9 cellular contexts compared by ENCODE assay signal in the genomic region with DNA sequence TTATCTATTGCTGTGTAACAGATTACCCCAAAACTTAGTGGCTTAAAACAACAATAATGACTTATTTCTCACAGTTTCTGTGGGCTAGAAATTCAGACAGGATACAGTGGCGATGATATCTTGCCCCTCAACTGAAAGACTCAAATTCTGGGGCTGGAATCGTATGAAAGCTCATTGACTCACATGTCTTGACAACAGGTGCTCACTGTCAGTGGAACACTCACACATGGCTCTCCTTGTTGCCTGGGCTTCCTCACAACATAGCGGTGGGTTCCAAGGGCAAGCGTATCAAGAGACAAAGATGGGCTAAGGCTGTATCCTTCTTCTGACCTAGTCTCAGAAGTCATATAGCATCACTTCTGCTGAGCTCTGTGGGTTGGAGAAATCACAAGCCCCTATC. TPM values are rescaled to one million over a fixed set of nuclear protein-coding genes. Genes with fewer than 3 reads are reported as not detected.
A peak's percentile ranks its signal among the peaks of the same experiment; 100 is the strongest.
DNase-seq lines count a peak whose midpoint lies in the region; ATAC-seq and TF ChIP-seq lines count a peak whose summit lies in the region.
"Had no signal": no experiment of that assay in that cellular context is flagged by ENCODE, and none has a peak within 500 bp of the region (broad histone marks: within the 10 kb centered on the region; RNA-seq: fewer than 3 reads in every experiment).

No MANE protein-coding gene starts in this region.

- no peak for TF ChIP-seq CTCF in spleen (IDR thresholded peaks at IDR 0.05 in 8 of 11, conservative IDR thresholded peaks at IDR 0.05 in 3 of 11)
- no peak for TF ChIP-seq CTCF in ascending aorta (IDR thresholded peaks at IDR 0.05)

- H3K9me3 ChIP-seq in spleen (peaks cover 0 to 10% (median 7%) of the 10 kb centered on the region in 8 donors), ascending aorta (no peaks in the 10 kb centered on the region)

- H3K36me3 ChIP-seq in spleen = no peaks in the 10 kb centered on the region
- no peaks in the 10 kb centered on the region for H3K36me3 ChIP-seq in ascending aorta

- peak overlapping the region in 1 of 8 donors; percentile 38 for H3K4me3 ChIP-seq in spleen
- H3K4me3 ChIP-seq in ascending aorta = no peak overlapping the region

- in situ Hi-C loops in G401 (cut with HindIII; ENCODE audit: low sequenced_read_pairs) = no loop called here

- no peaks in the 10 kb centered on the region for H3K27me3 Mint-ChIP-seq in activated T-cell treated with anti-CD3 and anti-CD28 coated beads, Interleukin-2, amount 50 U/mL, for 4 hours (ENCODE audit: low read depth)

- intact Hi-C loops in spleen (cut with DNase I; ENCODE audit: low total_unique reads) = no loop called here
- intact Hi-C loops in ascending aorta (cut with DNase I) = loop anchor here (10.0 kb wide), 2 partner anchors 528 to 868 kb away; no protein-coding TSS in a partner anchor

- TF ChIP-seq POLR2A in spleen (IDR thresholded peaks at IDR 0.05) = no peak

- DNase-seq in activated T-cell treated with anti-CD3 and anti-CD28 coated beads, Interleukin-2, amount 50 U/mL, for 4 hours = peak; percentile 37
- DNase-seq in spleen (no peak), ascending aorta (ENCODE audit: low spot score in 2 of 2) (no peak), NCI-H2227 (lab: John Stamatoyannopoulos, UW; ENCODE audit: unreplicated experiment) (no peak), NCI-H2196 treated with DMSO at 0.1 percent for 48 hours (lab: John Stamatoyannopoulos, UW; ENCODE audit: unreplicated experiment) (no peak), G401 (ENCODE audit: low spot score) (no peak)
- DNase-seq: NCI-H1694 treated with DMSO at 0.1 percent for 48 hours had no signal

- peak overlapping the region; percentile 57 to 90 (median 78) for H3K27ac ChIP-seq in spleen
- H3K27ac ChIP-seq in ascending aorta = no peak overlapping the region

- H3K4me1 Mint-ChIP-seq in activated T-cell treated with anti-CD3 and anti-CD28 coated beads, Interleukin-2, amount 50 U/mL, for 4 hours (ENCODE audit: low read depth) = peaks cover 72% of the 10 kb centered on the region

- WGBS in spleen, 5 donors = 76 to 81% (median 79%) methylated on average over 4 of the region's 4 CpGs

- H3K4me3 Mint-ChIP-seq in activated T-cell treated with anti-CD3 and anti-CD28 coated beads, Interleukin-2, amount 50 U/mL, for 4 hours = peak overlapping the region; percentile 86

- H3K4me1 ChIP-seq in spleen (peaks cover 19 to 70% (median 44%) of the 10 kb centered on the region in 6 donors), ascending aorta (peaks cover 2 to 16% of the 10 kb centered on the region in 2 donors)

- ATAC-seq in GM19025 (IDR thresholded peaks at IDR 0.05; ENCODE audit: low read depth, unreplicated experiment) = peak; percentile 16
- peak; percentile 37 for ATAC-seq in HG03175 (IDR thresholded peaks at IDR 0.05; ENCODE audit: unreplicated experiment)
- ATAC-seq in activated T-cell treated with anti-CD3 and anti-CD28 coated beads, Interleukin-2, amount 50 U/mL, for 4 hours = peak; percentile 64 to 69

- H3K36me3 Mint-ChIP-seq in activated T-cell treated with anti-CD3 and anti-CD28 coated beads, Interleukin-2, amount 50 U/mL, for 4 hours (ENCODE audit: insufficient read depth) = no peaks in the 10 kb centered on the region

- peaks cover 3% of the 10 kb centered on the region for H3K9me3 Mint-ChIP-seq in activated T-cell treated with anti-CD3 and anti-CD28 coated beads, Interleukin-2, amount 50 U/mL, for 4 hours

- H3K27me3 ChIP-seq in spleen (replicated peaks in 1 of 7) (no peaks in the 10 kb centered on the region), ascending aorta (no peaks in the 10 kb centered on the region)

RNA-seq across cellular contexts. Expression of a gene that starts 3.7 kb away (rescaled TPM):
- total RNA-seq in activated T-cell treated with anti-CD3 and anti-CD28 coated beads, Interleukin-2, amount 50 U/mL, for 4 hours = 100 to 1,000 TPM; 147 to 196 (median 149) TPM
- total RNA-seq in spleen = 10 to 100 TPM; 26.7 to 35.7 (median 31.7) TPM
- polyA plus RNA-seq in spleen = 10 to 100 TPM; 13.9 to 29.9 (median 19.7) TPM
- total RNA-seq in ascending aorta = 185 TPM
- 196 and 216 TPM in 2 replicates for total RNA-seq in G401 (2014; rRNA removed; shearing (Covaris generic))

RNA-seq across cellular contexts. Expression of a gene that starts 47.7 kb away (rescaled TPM):
- 10 to 100 TPM; 33.9 to 37.9 (median 35.2) TPM for total RNA-seq in activated T-cell treated with anti-CD3 and anti-CD28 coated beads, Interleukin-2, amount 50 U/mL, for 4 hours
- total RNA-seq in spleen = 10 to 100 TPM; 42.5 to 60.2 (median 45.8) TPM
- polyA plus RNA-seq in spleen = 10 to 100 TPM; 13.6 to 24.3 (median 21.8) TPM
- total RNA-seq in ascending aorta = 8.8 TPM
- 61.5 and 65.6 TPM in 2 replicates for total RNA-seq in G401 (2014; rRNA removed; shearing (Covaris generic))

RNA-seq across cellular contexts. Expression of a gene that starts 58.6 kb away (rescaled TPM):
- under 1 TPM; 0.13 to 0.65 (median 0.24) TPM for total RNA-seq in activated T-cell treated with anti-CD3 and anti-CD28 coated beads, Interleukin-2, amount 50 U/mL, for 4 hours
- 10 to 100 TPM; 21.3 to 72.0 (median 39.5) TPM for total RNA-seq in spleen
- polyA plus RNA-seq in spleen = 1 to 10 TPM; 2.1 to 5.2 (median 3.4) TPM
- 7.2 TPM for total RNA-seq in ascending aorta
- total RNA-seq in G401 (2014; rRNA removed; shearing (Covaris generic)) = not detected in 2 replicates

Comparison
In these comparisons a context has a peak if more than half of its experiments do, and no peak if none do; other contexts are left out.
1. ATAC-seq: peak in every context shown above with its lines; median percentile 66 in activated T-cell treated with anti-CD3 and anti-CD28 coated beads, Interleukin-2, amount 50 U/mL, for 4 hours; 37 in HG03175; 16 in GM19025.
2. H3K27ac ChIP-seq: peak in spleen (8 of 8); none in ascending aorta (0 of 2).